In the genomic region with DNA sequence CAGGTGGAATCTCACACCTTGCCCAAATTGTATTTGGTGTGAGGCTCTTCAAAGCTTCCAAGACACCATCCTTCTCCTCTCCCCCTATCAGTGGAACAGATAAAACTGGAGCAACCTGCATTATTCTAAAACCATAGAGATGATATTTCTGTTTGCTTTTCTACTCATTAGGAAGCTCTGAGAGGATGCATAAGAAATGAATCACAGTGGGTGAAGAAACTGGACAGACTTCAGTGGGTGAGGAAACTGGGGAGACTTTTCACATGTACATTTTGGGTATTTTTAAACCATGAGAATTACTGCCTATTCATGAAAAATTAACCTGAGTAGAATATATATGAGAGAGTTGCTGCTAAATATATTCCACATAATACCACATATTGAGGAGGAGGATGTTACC, we compare ENCODE assay signal across 1 cellular context.
TF ChIP-seq lines count a peak whose summit lies in the region.

No MANE protein-coding gene starts in this region.

TF ChIP-seq in endothelial cell of umbilical vein, 7 proteins besides CTCF, POLR2A, EP300 and RAD21:
- TF ChIP-seq GATA2 (IDR thresholded peaks at IDR 0.05; ENCODE audit: insufficient read depth, insufficient read length, low read depth, low read length) (no peak), EZH2 (IDR thresholded peaks at IDR 0.05; ENCODE audit: borderline replicate concordance, low read depth, low read length, severe bottlenecking) (peak; percentile 35)
TF ChIP-seq in endothelial cell of umbilical vein: peak in this region for 1.
